ENCODE assay signal across 22 cellular contexts in genomic region chr2:71876542-71877451, GRCh38.
DNase-seq lines count a peak whose midpoint lies in the region; ATAC-seq, FAIRE-seq and TF ChIP-seq lines count a peak whose summit lies in the region.
"Had no signal": no experiment of that assay in that cellular context is flagged by ENCODE, and none has a peak within 500 bp of the region (broad histone marks: within the 10 kb centered on the region; RNA-seq: fewer than 3 reads in every experiment).

No MANE protein-coding gene starts in this region.

- H3K79me2 ChIP-seq in K562 (ENCODE audit: control insufficient read depth, insufficient read depth, low read length) = no peaks in the 10 kb centered on the region

- ATAC-seq in K562 (no peak), heart right ventricle (no peak), HG02642 (IDR thresholded peaks at IDR 0.05; ENCODE audit: poor library complexity, unreplicated experiment) (no peak), natural killer cell (no peak), HG03460 (IDR thresholded peaks at IDR 0.05; ENCODE audit: unreplicated experiment) (no peak)
- ATAC-seq: Panc1 had no signal

- CTCF ChIA-PET in K562 (lab: Yijun Ruan, JAX; ENCODE audit: low intra/inter-chr PET ratio) = no interaction called here

- intact Hi-C loops in K562 (cut with micrococcal nuclease) (no loop called here), heart right ventricle (cut with DNase I) (loop anchor here in 2 of 10 donors (10.0 kb wide), 1 partner anchor 72 kb away; no protein-coding TSS in a partner anchor), natural killer cell (cut with micrococcal nuclease) (no loop called here)

- no TSS peak for BruUV-seq in K562 (replicated peaks; lab: Mats Ljungman, UMichigan)

- H3K9ac ChIP-seq in K562 (ENCODE audit: insufficient read depth in 1 of 2, low read depth in 2 of 2, low read length in 2 of 2) = no peak overlapping the region

- 11% methylated on average over 6 of the region's 6 CpGs for WGBS in K562 (ENCODE audit: insufficient coverage, low coverage, missing lambda C conversion rate)
- WGBS in heart right ventricle, 2 donors = 88 to 90% methylated on average over 6 of the region's 6 CpGs

- H3K27ac ChIP-seq in K562 (ENCODE audit: extremely low read depth, low read depth, low read length) = no peak overlapping the region
- no peak overlapping the region for H3K27ac ChIP-seq in heart right ventricle
- H3K27ac ChIP-seq: HL-60, SJSA1 had no signal

- H3K9me3 ChIP-seq in K562 (replicated peaks; ENCODE audit: control insufficient read depth, insufficient read depth, low read depth, low read length) (no peaks in the 10 kb centered on the region), heart right ventricle (no peaks in the 10 kb centered on the region)
- H3K9me3 ChIP-seq: BE2C, Caco-2, SJSA1 had no signal

- TF ChIP-seq POLR2A in K562 (conservative IDR thresholded peaks at IDR 0.05) = no peak

- no peaks in the 10 kb centered on the region for H4K20me1 ChIP-seq in K562 (replicated peaks; ENCODE audit: control insufficient read depth, insufficient read depth, low read length)

- no peak overlapping the region for H2AFZ ChIP-seq in K562 (ENCODE audit: low read depth, low read length)

- H3K36me3 ChIP-seq in K562 (ENCODE audit: control insufficient read depth, insufficient read depth, low read length) = no peaks in the 10 kb centered on the region
- H3K36me3 ChIP-seq in heart right ventricle = no peaks in the 10 kb centered on the region
- H3K36me3 ChIP-seq: BE2C, SJSA1 had no signal

- H3K4me1 Mint-ChIP-seq in HFFc6 (ENCODE audit: low read depth) = peaks cover 41% of the 10 kb centered on the region
- H3K4me1 Mint-ChIP-seq in natural killer cell = no peaks in the 10 kb centered on the region
- H3K4me1 Mint-ChIP-seq: CD4-positive, CD25-positive, alpha-beta regulatory T cell had no signal

- no peak overlapping the region for H3K4me2 ChIP-seq in K562 (ENCODE audit: insufficient read depth, low read length)

- FAIRE-seq in K562 (lab: Jason Lieb, UNC) = no peak
- FAIRE-seq: H1, HTR-8/SVneo had no signal

- no peak overlapping the region for H3K4me3 ChIP-seq in AG10803 (ENCODE audit: low read length)
- no peak overlapping the region for H3K4me3 ChIP-seq in K562
- H3K4me3 ChIP-seq in fibroblast of villous mesenchyme (ENCODE audit: low read depth, low read length) = no peak overlapping the region
- H3K4me3 ChIP-seq in heart right ventricle = no peak overlapping the region
- H3K4me3 ChIP-seq: SJSA1 had no signal

- H3K27me3 Mint-ChIP-seq in HFFc6 (ENCODE audit: insufficient read depth) = peaks cover 8% of the 10 kb centered on the region
- H3K27me3 Mint-ChIP-seq in natural killer cell (ENCODE audit: low read depth in 2 of 2) = peaks cover 0 to 4% of the 10 kb centered on the region in 2 donors
- H3K27me3 Mint-ChIP-seq: CD4-positive, CD25-positive, alpha-beta regulatory T cell had no signal

- no peak for TF ChIP-seq CTCF in AG10803 (conservative IDR thresholded peaks at IDR 0.05; ENCODE audit: low read length)
- no peak for TF ChIP-seq CTCF in HFFc6 (IDR thresholded peaks at IDR 0.05)
- no peak for TF ChIP-seq CTCF in K562 (IDR thresholded peaks at IDR 0.05 in 2 of 3, conservative IDR thresholded peaks at IDR 0.05 in 1 of 3; ENCODE audit: insufficient read depth in 2 of 3, low read depth in 1 of 3, low read length in 3 of 3)
- no peak for TF ChIP-seq CTCF in fibroblast of villous mesenchyme (IDR thresholded peaks at IDR 0.05; ENCODE audit: insufficient read depth, low read depth, low read length)
- TF ChIP-seq CTCF in heart right ventricle (IDR thresholded peaks at IDR 0.05) = no peak
- no peak for TF ChIP-seq CTCF in natural killer cell (IDR thresholded peaks at IDR 0.05)

- in situ Hi-C loops in K562 (cut with MboI) = no loop called here

- no peaks in the 10 kb centered on the region for H3K36me3 Mint-ChIP-seq in HFFc6 (ENCODE audit: low read depth)
- H3K36me3 Mint-ChIP-seq in natural killer cell = no peaks in the 10 kb centered on the region
- H3K36me3 Mint-ChIP-seq: CD4-positive, CD25-positive, alpha-beta regulatory T cell; IgD-negative memory B cell had no signal

- H3K27me3 ChIP-seq in K562 (ENCODE audit: control insufficient read depth in 2 of 2, insufficient read depth in 2 of 2, low read length in 2 of 2) = peaks cover 0 to 20% of the 10 kb centered on the region in 2 experiments; a peak in 1 of 5 replicates
- no peaks in the 10 kb centered on the region for H3K27me3 ChIP-seq in heart right ventricle
- H3K27me3 ChIP-seq: BE2C, SJSA1 had no signal

- H3K4me1 ChIP-seq in K562 (replicated peaks in 1 of 2; ENCODE audit: control insufficient read depth in 2 of 2, insufficient read depth in 2 of 2, low read length in 2 of 2) (peaks cover 3 to 13% of the 10 kb centered on the region in 2 experiments), heart right ventricle (peaks cover 0 to 22% (median 10%) of the 10 kb centered on the region in 9 donors)
- H3K4me1 ChIP-seq: BE2C, Caco-2 had no signal

- no peaks in the 10 kb centered on the region for H3K9me3 Mint-ChIP-seq in HFFc6
- H3K9me3 Mint-ChIP-seq in natural killer cell = no peaks in the 10 kb centered on the region

- POLR2A ChIA-PET in K562 (lab: Yijun Ruan, JAX) = no interaction called here

- peaks cover 3% of the 10 kb centered on the region for H3K9me1 ChIP-seq in K562 (ENCODE audit: control insufficient read depth, insufficient read depth, low read length)

- TF ChIP-seq EP300 in K562 (IDR thresholded peaks at IDR 0.05; ENCODE audit: low read length) = no peak

- H3K27ac Mint-ChIP-seq in HFFc6 = no peak overlapping the region
- no peak overlapping the region for H3K27ac Mint-ChIP-seq in natural killer cell
- H3K27ac Mint-ChIP-seq: CD4-positive, CD25-positive, alpha-beta regulatory T cell; IgD-negative memory B cell had no signal

- no peak for TF ChIP-seq RAD21 in K562 (CRISPR knock-in tag; conservative IDR thresholded peaks at IDR 0.05 in 1 of 2, IDR thresholded peaks at IDR 0.05 in 1 of 2)

- no peak overlapping the region for H3K4me3 Mint-ChIP-seq in HFFc6
- H3K4me3 Mint-ChIP-seq in natural killer cell = no peak overlapping the region
- H3K4me3 Mint-ChIP-seq: CD4-positive, CD25-positive, alpha-beta regulatory T cell; IgD-negative memory B cell had no signal

- DNase-seq in AG10803 (ENCODE audit: low read depth) (peak; percentile 64), HFFc6 (peak; percentile 25), K562 (ENCODE audit: extremely low read depth in 1 of 4, low spot score in 3 of 4) (no peak), fibroblast of villous mesenchyme (ENCODE audit: low read depth) (peak; percentile 23), heart right ventricle (no peak), natural killer cell (no peak)
- DNase-seq: BE2C; Caco-2; CD4-positive, CD25-positive, alpha-beta regulatory T cell; GDM1; Kasumi-1; NCI-H1105; NCI-H2081; SW 1271 had no signal

TF ChIP-seq in K562, 482 proteins besides CTCF, POLR2A, EP300 and RAD21 (continues in another document):
- TF ChIP-seq NR2C1 (IDR thresholded peaks at IDR 0.05) (no peak), NR2C1 (tag; IDR thresholded peaks at IDR 0.05) (peak; percentile 40; the same call in 1 of the 2 replicates), MTA1 (IDR thresholded peaks at IDR 0.05; ENCODE audit: borderline replicate concordance) (no peak), NR4A1 (CRISPR knock-in tag; IDR thresholded peaks at IDR 0.05) (no peak), NR4A1 (tag; IDR thresholded peaks at IDR 0.05) (peak; percentile 82), CHAMP1 (IDR thresholded peaks at IDR 0.05) (no peak), ZNF589 (CRISPR knock-in tag; IDR thresholded peaks at IDR 0.05; ENCODE audit: low read depth) (no peak), ZBTB49 (CRISPR knock-in tag; IDR thresholded peaks at IDR 0.05; ENCODE audit: borderline replicate concordance) (no peak), PPARD (CRISPR knock-in tag; IDR thresholded peaks at IDR 0.05) (no peak), MCM3 (IDR thresholded peaks at IDR 0.05) (no peak), KLF6 (CRISPR knock-in tag; IDR thresholded peaks at IDR 0.05; ENCODE audit: borderline replicate concordance) (0 out of 2 replicates have a peak, but pooled peaks have one; percentile 42), MYC (IDR thresholded peaks at IDR 0.05; ENCODE audit: low read depth, low read length) (no peak), MYC (CRISPR knock-in tag; IDR thresholded peaks at IDR 0.05; ENCODE audit: borderline replicate concordance, low read depth) (no peak), DDX20 (tag; IDR thresholded peaks at IDR 0.05; ENCODE audit: low read depth) (0 out of 2 replicates have a peak, but pooled peaks have one; percentile 49)

Comparison
In these comparisons a context has a peak if more than half of its experiments do, and no peak if none do; other contexts are left out.
1. DNase-seq: peak in AG10803 (single experiment), HFFc6 (single experiment) and fibroblast of villous mesenchyme (single experiment); none in K562 (0 of 4), heart right ventricle (0 of 2) and natural killer cell (single experiment).